In genomic region chr17:49762148-49762941, GRCh38 we compare ENCODE assay signal across 9 cellular contexts. TPM values are rescaled to one million over a fixed set of nuclear protein-coding genes. Genes with fewer than 3 reads are reported as not detected.
A peak's percentile ranks its signal among the peaks of the same experiment; 100 is the strongest.
DNase-seq lines count a peak whose midpoint lies in the region; ATAC-seq and TF ChIP-seq lines count a peak whose summit lies in the region.
"Had no signal": no experiment of that assay in that cellular context is flagged by ENCODE, and none has a peak within 500 bp of the region (broad histone marks: within the 10 kb centered on the region; RNA-seq: fewer than 3 reads in every experiment).

No MANE protein-coding gene starts in this region.

- no peaks in the 10 kb centered on the region for H3K27me3 ChIP-seq in lower lobe of right lung (ENCODE audit: low read depth)
- peaks cover 3% of the 10 kb centered on the region for H3K27me3 ChIP-seq in transverse colon

- CTCF ChIA-PET in activated naive CD4-positive, alpha-beta T cell treated with anti-CD3 and anti-CD28 coated beads for 36 hours (lab: Charles Lee), result interaction anchor here (1.0 to 5.0 kb wide), 6 partner anchors 10 to 187 kb away, joined by 3 to 32 read pairs (median 4); partner anchors contain the start of genes NXPH3 and SLC35B1

- no peak for ATAC-seq in lower lobe of right lung
- ATAC-seq in GM21529 (IDR thresholded peaks at IDR 0.05; ENCODE audit: unreplicated experiment), result no peak

- intact Hi-C loops in activated naive CD4-positive, alpha-beta T cell treated with anti-CD3 and anti-CD28 coated beads for 36 hours (cut with micrococcal nuclease), result loop anchor here (5.0 kb wide), 1 partner anchor 115 kb away; no protein-coding TSS in a partner anchor
- intact Hi-C loops in lower lobe of right lung (cut with DNase I), result no loop called here
- intact Hi-C loops in transverse colon (cut with DNase I; ENCODE audit: low total_unique reads), result no loop called here

- in situ Hi-C loops in transverse colon (cut with MboI; ENCODE audit: low pct_ligation_motif_present in 1 of 4, low pct_unique_long_range_greater_than_20kb in 1 of 4, low sequenced_read_pairs in 3 of 4), result no loop called here

- H3K27ac Mint-ChIP-seq in activated naive CD4-positive, alpha-beta T cell treated with anti-CD3 and anti-CD28 coated beads for 36 hours, result peak overlapping the region; percentile 83

- DNase-seq in activated naive CD4-positive, alpha-beta T cell treated with anti-CD3 and anti-CD28 coated beads for 36 hours, result no peak
- DNase-seq in activated naive CD4-positive, alpha-beta T cell treated with Interleukin-2 at 50 U/mL for 16 hours, result no peak
- peak; percentile 32 for DNase-seq in amniotic epithelial cell (ENCODE audit: low read depth)
- DNase-seq in lower lobe of right lung, result no peak
- no peak for DNase-seq in transverse colon
- DNase-seq in iPS-NIHi11 (ENCODE audit: low spot score), result no peak
- DNase-seq in NCI-H2029 (lab: John Stamatoyannopoulos, UW), result no peak
- DNase-seq: NCI-H748 treated with DMSO at 0.1 percent for 48 hours had no signal

- H3K9me3 Mint-ChIP-seq in activated naive CD4-positive, alpha-beta T cell treated with anti-CD3 and anti-CD28 coated beads for 36 hours, result no peaks in the 10 kb centered on the region

- H3K36me3 Mint-ChIP-seq in activated naive CD4-positive, alpha-beta T cell treated with anti-CD3 and anti-CD28 coated beads for 36 hours (ENCODE audit: low read depth), result no peaks in the 10 kb centered on the region

- H3K4me3 Mint-ChIP-seq in activated naive CD4-positive, alpha-beta T cell treated with anti-CD3 and anti-CD28 coated beads for 36 hours, result peak overlapping the region; percentile 88

- H3K27ac ChIP-seq in lower lobe of right lung (no peak overlapping the region), transverse colon (peak overlapping the region; percentile 6 to 90 (median 88))

- H3K27me3 Mint-ChIP-seq in activated naive CD4-positive, alpha-beta T cell treated with anti-CD3 and anti-CD28 coated beads for 36 hours (ENCODE audit: low read depth), result no peaks in the 10 kb centered on the region

- TF ChIP-seq CTCF in lower lobe of right lung (IDR thresholded peaks at IDR 0.05) (no peak), transverse colon (IDR thresholded peaks at IDR 0.05) (no peak)

- H3K4me1 ChIP-seq in lower lobe of right lung (peaks cover 16% of the 10 kb centered on the region), transverse colon (peaks cover 7 to 39% (median 9%) of the 10 kb centered on the region in 4 donors)

- no peak for TF ChIP-seq EP300 in transverse colon (IDR thresholded peaks at IDR 0.05; ENCODE audit: low read depth)

- WGBS in transverse colon (ENCODE audit: low coverage in 1 of 2), 2 donors, result 62 to 75% methylated on average over 5 to 6 of the region's 6 CpGs

- TF ChIP-seq POLR2A in transverse colon (IDR thresholded peaks at IDR 0.05), result no peak

- H3K4me3 ChIP-seq in lower lobe of right lung (peak overlapping the region; percentile 71), transverse colon (peak overlapping the region in 1 of 4 donors; percentile 89)

- H3K4me1 Mint-ChIP-seq in activated naive CD4-positive, alpha-beta T cell treated with anti-CD3 and anti-CD28 coated beads for 36 hours (ENCODE audit: low read depth), result peaks cover 59% of the 10 kb centered on the region

- H3K9me3 ChIP-seq in lower lobe of right lung (no peaks in the 10 kb centered on the region), transverse colon (no peaks in the 10 kb centered on the region)

- H3K36me3 ChIP-seq in lower lobe of right lung, result no peaks in the 10 kb centered on the region
- no peaks in the 10 kb centered on the region for H3K36me3 ChIP-seq in transverse colon

RNA-seq across cellular contexts. Expression of gene FAM117A, which starts 1.6 kb away (rescaled TPM):
- total RNA-seq in activated naive CD4-positive, alpha-beta T cell treated with anti-CD3 and anti-CD28 coated beads for 36 hours, result 10 to 100 TPM; 17.7 TPM
- total RNA-seq in lower lobe of right lung (16.4 TPM), transverse colon (10 to 100 TPM in 2 of 4 donors, 1 to 10 TPM in 2; 8.6 to 14.6 (median 10.7) TPM)

RNA-seq across cellular contexts. Expression of gene KAT7, which starts 26.1 kb away (rescaled TPM):
- total RNA-seq in activated naive CD4-positive, alpha-beta T cell treated with anti-CD3 and anti-CD28 coated beads for 36 hours, result 10 to 100 TPM; 83.9 to 85.8 TPM
- total RNA-seq in lower lobe of right lung (56.7 TPM), transverse colon (10 to 100 TPM; 21.3 to 54.2 (median 32.8) TPM)

RNA-seq across cellular contexts. Expression of gene SLC35B1, which starts 54.6 kb away (rescaled TPM):
- 10 to 100 TPM; 35.3 to 39.5 TPM for total RNA-seq in activated naive CD4-positive, alpha-beta T cell treated with anti-CD3 and anti-CD28 coated beads for 36 hours
- total RNA-seq in lower lobe of right lung (38.9 TPM), transverse colon (10 to 100 TPM; 23.5 to 73.3 (median 56.2) TPM)
